ENCODE assay signal across 8 cellular contexts in the genomic region with DNA sequence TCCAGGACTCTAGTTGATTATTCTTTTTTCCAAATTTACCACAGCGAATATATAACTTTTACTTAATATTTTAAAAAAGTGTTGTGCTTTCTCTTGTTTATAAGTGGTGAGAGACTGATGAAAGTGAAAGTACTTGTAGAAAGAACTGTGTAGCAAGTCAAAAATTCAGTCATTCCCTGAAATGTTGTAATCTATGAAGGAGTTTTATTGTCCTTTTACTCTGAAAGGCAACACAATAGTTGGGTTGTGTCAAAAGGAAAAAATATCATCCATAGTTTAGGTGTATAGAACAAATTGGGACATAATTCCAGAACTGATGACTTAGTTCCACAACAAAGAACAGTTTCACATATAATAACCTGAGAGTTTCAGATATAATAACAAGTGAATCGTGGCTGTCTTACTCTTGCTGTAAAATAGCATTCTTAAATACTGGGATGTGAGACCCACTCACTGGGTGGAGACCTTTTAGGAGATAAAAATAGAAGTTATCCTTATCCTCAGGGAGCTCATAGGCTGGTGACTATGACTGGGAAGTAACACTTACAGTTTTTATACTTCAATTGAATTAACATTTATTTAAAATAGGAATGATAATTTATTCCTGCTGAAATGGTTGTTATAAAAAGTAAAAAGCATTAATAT. TPM values are rescaled to one million over a fixed set of nuclear protein-coding genes. Genes with fewer than 3 reads are reported as not detected.
DNase-seq lines count a peak whose midpoint lies in the region; ATAC-seq and TF ChIP-seq lines count a peak whose summit lies in the region.

No MANE protein-coding gene starts in this region.

- H3K27ac ChIP-seq in ACC112 (ENCODE audit: low read depth, low read length) (peak overlapping the region; percentile 93), coronary artery (peak overlapping the region; percentile 49 to 75)

- ATAC-seq in GM18867 (IDR thresholded peaks at IDR 0.05; ENCODE audit: unreplicated experiment) = no peak

- H3K4me3 ChIP-seq in ACC112 (ENCODE audit: low read depth, low read length) = peak overlapping the region; percentile 72
- H3K4me3 ChIP-seq in NB4 (ENCODE audit: low read depth, low read length) = no peak overlapping the region
- H3K4me3 ChIP-seq in coronary artery = peak overlapping the region; percentile 57

- no peak for TF ChIP-seq POLR2A in NB4 (IDR thresholded peaks at IDR 0.05; ENCODE audit: extremely low read depth, insufficient read length)

- DNase-seq in NB4 (ENCODE audit: low read depth) = peak; percentile 18
- DNase-seq in coronary artery (ENCODE audit: low spot score) = no peak
- peak; percentile 33 for DNase-seq in myocyte (ENCODE audit: low read depth)
- DNase-seq in KG1 (lab: John Stamatoyannopoulos, UW) = no peak
- DNase-seq in NCI-H187 (lab: John Stamatoyannopoulos, UW) = no peak
- DNase-seq in LoVo (ENCODE audit: low spot score) = no peak

- peak overlapping the region; percentile 92 for H2AFZ ChIP-seq in ACC112 (ENCODE audit: low read length, unreplicated experiment)

- H3K79me2 ChIP-seq in ACC112 (ENCODE audit: control insufficient read depth, insufficient read depth, low read length, unreplicated experiment) = peaks cover 55% of the 10 kb centered on the region

- H3K36me3 ChIP-seq in ACC112 (ENCODE audit: insufficient read depth, low read length) = peaks cover 6% of the 10 kb centered on the region; the same call in 1 of the 2 replicates

- TF ChIP-seq CTCF in NB4 (IDR thresholded peaks at IDR 0.05; ENCODE audit: low read depth, low read length) (no peak), coronary artery (IDR thresholded peaks at IDR 0.05) (no peak)

- peaks cover 17% of the 10 kb centered on the region for H3K4me1 ChIP-seq in ACC112 (ENCODE audit: control insufficient read depth, insufficient read depth, low read length, unreplicated experiment)

- H3K27me3 ChIP-seq in ACC112 (ENCODE audit: insufficient read depth, low read length) = no peaks in the 10 kb centered on the region

RNA-seq across cellular contexts. Expression of gene CYB5B, which starts 20.6 kb away (rescaled TPM):
- total RNA-seq in myocyte = 88.6 and 220 TPM in 2 replicates
- polyA plus RNA-seq in myocyte (2012) = 133 TPM

RNA-seq across cellular contexts. Expression of gene TERF2, which starts 59.2 kb away (rescaled TPM):
- total RNA-seq in myocyte = 15.6 and 18.0 TPM in 2 replicates
- 27.0 TPM for polyA plus RNA-seq in myocyte (2012)

Comparison
In these comparisons a context has a peak if more than half of its experiments do, and no peak if none do; other contexts are left out.
1. DNase-seq: peak in NB4 (single experiment) and myocyte (single experiment); none in coronary artery (single experiment), KG1 (single experiment), NCI-H187 (0 of 2) and LoVo (single experiment).